In genomic region chr22:25282671-25283561, GRCh38 we compare ENCODE assay signal across 2 cellular contexts.
A peak's percentile ranks its signal among the peaks of the same experiment; 100 is the strongest.
TF ChIP-seq lines count a peak whose summit lies in the region.

No MANE protein-coding gene starts in this region.

TF ChIP-seq in H1, 55 proteins besides CTCF, POLR2A, EP300 and RAD21 (continued from another document):
- TF ChIP-seq YY1 (IDR thresholded peaks at IDR 0.05; ENCODE audit: low read depth, low read length) (peak; percentile 11; the same call in 1 of the 2 replicates), POLR2AphosphoS5 (IDR thresholded peaks at IDR 0.05; ENCODE audit: low read depth, low read length) (no peak), PHF8 (conservative IDR thresholded peaks at IDR 0.05; ENCODE audit: low read depth, low read length) (peak; percentile 45; the same call in 1 of the 2 replicates), NANOG (IDR thresholded peaks at IDR 0.05; ENCODE audit: insufficient read depth, low read depth, low read length, poor library complexity, severe bottlenecking) (no peak), KDM1A (IDR thresholded peaks at IDR 0.05; ENCODE audit: borderline replicate concordance, low read length) (peak; percentile 89; the same call in 1 of the 2 replicates), CTBP2 (IDR thresholded peaks at IDR 0.05; ENCODE audit: borderline replicate concordance, insufficient read depth, insufficient read length, low read length) (peak; percentile 98), BACH1 (IDR thresholded peaks at IDR 0.05; ENCODE audit: low read length) (no peak), TBP (IDR thresholded peaks at IDR 0.05; ENCODE audit: low read depth, low read length) (no peak), ATF3 (IDR thresholded peaks at IDR 0.05; ENCODE audit: insufficient read depth, low read depth, low read length) (no peak), CBX8 (IDR thresholded peaks at IDR 0.05; ENCODE audit: borderline replicate concordance, low read depth, low read length) (no peak), JUND (IDR thresholded peaks at IDR 0.05; ENCODE audit: low read length) (no peak), KDM4A (IDR thresholded peaks at IDR 0.05; ENCODE audit: low read depth, low read length, severe bottlenecking) (peak; percentile 96), EGR1 (IDR thresholded peaks at IDR 0.05; ENCODE audit: borderline replicate concordance, low read depth, low read length) (peak; percentile 75), TAF1 (IDR thresholded peaks at IDR 0.05; ENCODE audit: low read depth, low read length) (peak; percentile 38; the same call in 1 of the 2 replicates), HDAC2 (IDR thresholded peaks at IDR 0.05; ENCODE audit: borderline replicate concordance in 1 of 2, low read depth in 2 of 2, low read length in 2 of 2) (peak in 1 of 2 experiments; percentile 83; a peak in 1 of 4 replicates), TEAD4 (IDR thresholded peaks at IDR 0.05; ENCODE audit: low read depth, low read length) (no peak)

TF ChIP-seq in neural cell, 6 proteins besides CTCF, POLR2A, EP300 and RAD21 (continued from another document):
- TF ChIP-seq REST (IDR thresholded peaks at IDR 0.05; ENCODE audit: borderline replicate concordance) = no peak
TF ChIP-seq in neural cell: peak in this region for 0.
